In the genomic region with DNA sequence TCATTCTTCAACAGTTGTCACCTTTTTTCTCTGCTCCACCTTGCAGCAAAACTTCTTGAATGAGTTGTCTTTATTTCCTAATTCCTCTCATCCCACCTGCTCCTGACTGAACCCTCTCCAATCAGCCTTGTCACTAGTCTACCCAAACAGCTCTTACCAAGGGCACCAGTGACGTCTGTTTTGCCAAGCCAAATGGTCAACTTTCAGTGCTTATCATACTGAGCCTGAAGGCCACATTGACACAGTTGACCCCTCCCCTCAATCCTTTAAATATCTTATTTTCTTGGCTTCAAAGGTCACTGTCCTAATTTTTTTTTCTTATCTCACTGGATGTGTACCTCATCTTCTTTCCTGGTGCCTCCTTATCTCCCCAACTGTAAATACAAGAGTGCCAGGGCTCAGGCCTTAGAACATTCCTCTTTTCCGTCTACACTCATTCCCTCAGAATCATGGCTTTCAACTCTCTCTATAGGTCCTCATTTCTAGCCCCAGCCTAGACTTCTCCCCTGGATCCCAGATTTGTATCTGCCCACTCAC, we compare ENCODE assay signal across 27 cellular contexts. TPM values are rescaled to one million over a fixed set of nuclear protein-coding genes. Genes with fewer than 3 reads are reported as not detected.
"Had no signal": no experiment of that assay in that cellular context is flagged by ENCODE, and none has a peak within 500 bp of the region (broad histone marks: within the 10 kb centered on the region; RNA-seq: fewer than 3 reads in every experiment).

No MANE protein-coding gene starts in this region.

- H3K27me3 ChIP-seq: cardiac muscle cell, colonic mucosa, dorsolateral prefrontal cortex, gastroesophageal sphincter, ovary, sigmoid colon, vagina had no signal

- ATAC-seq: effector memory CD8-positive, alpha-beta T cell; gastroesophageal sphincter; left colon; psoas muscle; stimulated activated effector memory CD8-positive, alpha-beta T cell treated with anti-CD3 and anti-CD28 coated beads, Interleukin-12 subunit alpha, Interleukin-12 subunit beta, amount 100 ng/mL, for 72 hours had no signal

- H3K36me3 ChIP-seq: cardiac muscle cell, colonic mucosa, gastroesophageal sphincter, ovary, sigmoid colon, thoracic aorta, vagina had no signal

- FAIRE-seq: keratinocyte, small intestine had no signal

- H3K4me3 ChIP-seq: cardiac muscle cell, colonic mucosa, dorsolateral prefrontal cortex, gastroesophageal sphincter, ovary, psoas muscle, sigmoid colon, thoracic aorta, vagina had no signal

- H3K4me1 ChIP-seq: colonic mucosa, gastroesophageal sphincter, psoas muscle, sigmoid colon, vagina had no signal

- DNase-seq: activated CD4-positive, alpha-beta T cell treated with anti-CD3 and anti-CD28 coated beads for 4 hours; activated CD4-positive, alpha-beta T cell treated with anti-CD3 and anti-CD28 coated beads, Interleukin-2, amount 50 U/mL, for 4 hours; activated CD8-positive, alpha-beta memory T cell treated with anti-CD3 and anti-CD28 coated beads, Interleukin-2, amount 50 U/mL, for 48 hours; activated T-cell treated with anti-CD3 and anti-CD28 coated beads, Interleukin-2, amount 50 U/mL, for 24 hours; aorta; cerebellar nuclear complex; colonic mucosa; dorsolateral prefrontal cortex; effector memory CD8-positive, alpha-beta T cell; hippocampal formation; left colon; naive B cell; ovary; psoas muscle; sigmoid colon; small intestine; stimulated activated CD4-positive, alpha-beta T cell treated with anti-CD3 and anti-CD28 coated beads, Interleukin-4, amount 100 ng/mL, for 24 hours; SW 1271; T1000 had no signal

- H3K9me3 ChIP-seq: colonic mucosa, gastroesophageal sphincter, ovary, psoas muscle, sigmoid colon, thoracic aorta, vagina had no signal

- H3K27ac ChIP-seq: cardiac muscle cell, colonic mucosa, dorsolateral prefrontal cortex, gastroesophageal sphincter, ovary, psoas muscle, sigmoid colon, thoracic aorta, vagina had no signal

RNA-seq across cellular contexts. Expression of gene CMTM8, which starts 43.2 kb away (rescaled TPM):
- total RNA-seq: fibroblast of villous mesenchyme had no signal
- polyA plus RNA-seq: neural cell had no signal
